In the genomic region with DNA sequence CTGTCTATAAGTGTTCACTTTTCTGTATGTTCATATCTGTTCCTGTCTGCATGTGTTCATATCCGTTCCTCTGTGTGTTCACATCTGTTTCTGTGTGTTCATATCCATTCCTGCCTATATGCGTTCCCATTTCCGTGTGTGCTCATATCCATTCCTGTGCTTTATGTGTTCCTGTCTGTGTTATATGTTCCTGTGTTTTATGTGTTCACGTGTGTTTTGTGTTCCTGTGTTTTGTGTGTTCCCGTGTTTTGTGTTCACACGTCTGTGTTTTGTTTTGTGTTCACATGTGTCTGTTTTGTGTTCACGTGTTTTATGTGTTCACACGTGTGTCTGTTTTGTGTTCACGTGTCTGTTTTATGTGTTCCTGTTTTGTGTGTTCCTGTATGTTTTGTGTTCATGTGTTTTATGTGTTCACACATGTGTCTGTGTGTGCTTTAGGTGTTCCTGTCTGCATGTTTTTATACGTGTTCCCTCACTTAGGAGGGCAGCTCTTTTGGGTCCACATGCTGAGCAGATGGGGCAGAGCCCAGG, we compare ENCODE assay signal across 35 cellular contexts. TPM values are rescaled to one million over a fixed set of nuclear protein-coding genes. Genes with fewer than 3 reads are reported as not detected.
"Had no signal": no experiment of that assay in that cellular context is flagged by ENCODE, and none has a peak within 500 bp of the region (broad histone marks: within the 10 kb centered on the region; RNA-seq: fewer than 3 reads in every experiment).

No MANE protein-coding gene starts in this region.

- H3K36me3 ChIP-seq: colonic mucosa, esophagus squamous epithelium, heart right ventricle, left lung, prostate gland, right atrium auricular region, sigmoid colon, tibial artery had no signal

- H3K4me3 ChIP-seq: colonic mucosa, esophagus squamous epithelium, heart right ventricle, left lung, prostate gland, right atrium auricular region, sigmoid colon, testis, tibial artery had no signal

- H3K27ac Mint-ChIP-seq: effector memory CD8-positive, alpha-beta T cell; mesothelial cell of epicardium; naive thymus-derived CD4-positive, alpha-beta T cell; nephron; stimulated activated effector memory CD8-positive, alpha-beta T cell treated with anti-CD3 and anti-CD28 coated beads, Interleukin-12 subunit alpha, Interleukin-12 subunit beta, amount 100 ng/mL, for 72 hours; type B pancreatic cell had no signal

- H3K27ac ChIP-seq: colonic mucosa, esophagus squamous epithelium, heart right ventricle, prostate gland, right atrium auricular region, sigmoid colon, testis, tibial artery had no signal

- H3K27me3 ChIP-seq: colonic mucosa, right atrium auricular region, testis had no signal

- H3K9me3 Mint-ChIP-seq: effector memory CD8-positive, alpha-beta T cell; mesothelial cell of epicardium; naive thymus-derived CD4-positive, alpha-beta T cell; nephron; stimulated activated effector memory CD8-positive, alpha-beta T cell treated with anti-CD3 and anti-CD28 coated beads, Interleukin-12 subunit alpha, Interleukin-12 subunit beta, amount 100 ng/mL, for 72 hours; type B pancreatic cell had no signal

- H3K4me3 Mint-ChIP-seq: effector memory CD8-positive, alpha-beta T cell; mesothelial cell of epicardium; naive thymus-derived CD4-positive, alpha-beta T cell; nephron; stimulated activated effector memory CD8-positive, alpha-beta T cell treated with anti-CD3 and anti-CD28 coated beads, Interleukin-12 subunit alpha, Interleukin-12 subunit beta, amount 100 ng/mL, for 72 hours; type B pancreatic cell had no signal

- ATAC-seq: effector memory CD8-positive, alpha-beta T cell; heart right ventricle; left cardiac atrium; left lung; naive thymus-derived CD4-positive, alpha-beta T cell; stimulated activated effector memory CD8-positive, alpha-beta T cell treated with anti-CD3 and anti-CD28 coated beads, Interleukin-12 subunit alpha, Interleukin-12 subunit beta, amount 100 ng/mL, for 72 hours; stimulated activated naive CD8-positive, alpha-beta T cell treated with anti-CD3 and anti-CD28 coated beads, Interleukin-15, Interleukin-2, amounts not matched to agents 100 U/mL and 50 U/mL, for 24 hours had no signal

- H3K36me3 Mint-ChIP-seq: mesothelial cell of epicardium; naive thymus-derived CD4-positive, alpha-beta T cell; stimulated activated effector memory CD8-positive, alpha-beta T cell treated with anti-CD3 and anti-CD28 coated beads, Interleukin-12 subunit alpha, Interleukin-12 subunit beta, amount 100 ng/mL, for 72 hours; type B pancreatic cell had no signal

- FAIRE-seq: endometrium, islet of Langerhans had no signal

- DNase-seq: colonic mucosa; dermis blood vessel endothelial cell; effector memory CD8-positive, alpha-beta T cell; erythroblast; esophagus squamous epithelium; foreskin melanocyte; glutamatergic neuron; heart right ventricle; hippocampal formation; left cardiac atrium; mesenchymal stem cell; naive thymus-derived CD4-positive, alpha-beta T cell; sigmoid colon; stimulated activated CD4-positive, alpha-beta T cell treated with anti-CD3 and anti-CD28 coated beads, Interleukin-2, amount 100 ng/mL, for 24 hours; stimulated activated CD4-positive, alpha-beta T cell treated with anti-CD3 and anti-CD28 coated beads, Interleukin-4, amount 100 ng/mL, for 24 hours; stimulated activated naive CD8-positive, alpha-beta T cell treated with anti-CD3 and anti-CD28 coated beads, Interleukin-15, Interleukin-2, amounts not matched to agents 100 U/mL and 50 U/mL, for 24 hours; substantia nigra; testis had no signal

- H3K4me1 ChIP-seq: colonic mucosa, prostate gland had no signal

- H3K9me3 ChIP-seq: colonic mucosa, esophagus squamous epithelium, heart right ventricle, left lung, prostate gland, right atrium auricular region, sigmoid colon, testis, tibial artery had no signal

- H3K4me1 Mint-ChIP-seq: stimulated activated effector memory CD8-positive, alpha-beta T cell treated with anti-CD3 and anti-CD28 coated beads, Interleukin-12 subunit alpha, Interleukin-12 subunit beta, amount 100 ng/mL, for 72 hours had no signal

RNA-seq across cellular contexts. Expression of gene CNPY1, which starts 42.2 kb away (rescaled TPM):
- total RNA-seq: chondrocyte; colonic mucosa; dermis blood vessel endothelial cell; esophagus squamous epithelium; heart right ventricle; kidney epithelial cell; left cardiac atrium; left lung; lower leg skin; lung microvascular endothelial cell; mesothelial cell of epicardium; mucosa of gallbladder; naive thymus-derived CD4-positive, alpha-beta T cell; osteocyte; prostate gland; right atrium auricular region; sigmoid colon had no signal
- polyA plus RNA-seq: heart right ventricle; naive thymus-derived CD4-positive, alpha-beta T cell; sigmoid colon; urinary bladder had no signal
